In the genomic region with DNA sequence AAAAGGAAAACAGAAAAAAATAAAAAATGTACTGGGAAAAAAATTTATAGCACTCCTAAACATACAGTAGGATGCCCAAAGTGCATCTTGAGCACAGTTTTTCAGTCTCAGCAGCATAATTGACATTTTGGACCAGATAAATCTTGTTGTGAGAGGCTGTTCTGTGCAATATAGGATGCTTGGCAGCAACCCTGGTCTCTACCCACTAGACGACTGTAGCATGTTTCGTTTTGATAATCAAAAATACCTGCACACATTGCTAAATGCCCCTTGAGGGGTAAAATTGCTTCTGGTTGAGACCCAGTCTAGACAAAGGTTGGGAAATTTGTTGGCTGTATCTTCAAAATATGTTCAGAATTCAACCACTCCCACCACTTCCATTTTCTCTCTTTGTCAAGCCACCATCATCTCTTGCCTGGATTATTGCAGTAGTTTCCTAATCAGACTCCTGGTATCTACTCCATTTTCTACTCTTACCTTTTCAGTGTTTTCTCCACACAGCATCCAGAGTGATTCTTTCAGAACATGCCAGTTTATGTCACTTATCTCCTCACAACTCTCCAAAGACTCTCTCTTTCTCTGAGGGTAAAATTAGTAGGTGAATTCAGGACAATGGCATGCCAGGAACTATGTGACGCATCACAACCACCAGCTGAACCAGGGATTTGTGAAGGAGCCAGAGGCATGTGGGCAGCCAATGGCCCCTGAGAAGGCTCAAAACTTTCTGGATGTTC, we compare ENCODE assay signal across 1 cellular context.
TF ChIP-seq lines count a peak whose summit lies in the region.

No MANE protein-coding gene starts in this region.

TF ChIP-seq in H1, 55 proteins besides CTCF, POLR2A, EP300 and RAD21:
- TF ChIP-seq KDM1A (IDR thresholded peaks at IDR 0.05; ENCODE audit: borderline replicate concordance, low read length) (no peak), CREB1 (IDR thresholded peaks at IDR 0.05) (no peak), KDM4A (IDR thresholded peaks at IDR 0.05; ENCODE audit: low read depth, low read length, severe bottlenecking) (no peak), CBX5 (IDR thresholded peaks at IDR 0.05; ENCODE audit: low read depth, low read length) (no peak), TAF7 (optimal IDR thresholded peaks at IDR 0.05; ENCODE audit: borderline replicate concordance, low read depth, low read length) (no peak), SIN3A (conservative IDR thresholded peaks at IDR 0.05 in 1 of 2, IDR thresholded peaks at IDR 0.05 in 1 of 2; ENCODE audit: low read depth in 1 of 2, low read length in 2 of 2) (no peak), BRCA1 (IDR thresholded peaks at IDR 0.05; ENCODE audit: low read depth, low read length) (no peak), JUND (IDR thresholded peaks at IDR 0.05; ENCODE audit: low read length) (no peak), GABPA (IDR thresholded peaks at IDR 0.05; ENCODE audit: borderline replicate concordance, insufficient read depth, low read length) (no peak), TAF1 (IDR thresholded peaks at IDR 0.05; ENCODE audit: low read depth, low read length) (no peak), FOSL1 (IDR thresholded peaks at IDR 0.05; ENCODE audit: insufficient read depth, low read depth, low read length) (no peak), BCL11A (IDR thresholded peaks at IDR 0.05; ENCODE audit: low read depth in 2 of 2, low read length in 2 of 2) (no peak), HDAC2 (IDR thresholded peaks at IDR 0.05; ENCODE audit: borderline replicate concordance in 1 of 2, low read depth in 2 of 2, low read length in 2 of 2) (no peak), YY1 (IDR thresholded peaks at IDR 0.05; ENCODE audit: low read depth, low read length) (no peak), HDAC6 (IDR thresholded peaks at IDR 0.05; ENCODE audit: low read depth, low read length) (no peak)
